ENCODE assay signal across 14 cellular contexts in genomic region chr3:152280539-152280938, GRCh38. TPM values are rescaled to one million over a fixed set of nuclear protein-coding genes. Genes with fewer than 3 reads are reported as not detected.
A peak's percentile ranks its signal among the peaks of the same experiment; 100 is the strongest.
DNase-seq lines count a peak whose midpoint lies in the region; ATAC-seq and TF ChIP-seq lines count a peak whose summit lies in the region.
"Had no signal": no experiment of that assay in that cellular context is flagged by ENCODE, and none has a peak within 500 bp of the region (broad histone marks: within the 10 kb centered on the region; RNA-seq: fewer than 3 reads in every experiment).

No MANE protein-coding gene starts in this region.

- no peak for DNase-seq in right atrium auricular region (ENCODE audit: low spot score)
- DNase-seq in Right ventricle myocardium inferior (ENCODE audit: missing footprints) = no peak
- DNase-seq in activated CD4-positive, alpha-beta memory T cell treated with anti-CD3 and anti-CD28 coated beads, Interleukin-2, amount 10 ng/mL, durations not matched to agents 7 days and 5 days = no peak
- DNase-seq in memory B cell (ENCODE audit: low spot score in 2 of 2) = no peak
- DNase-seq in germinal center (ENCODE audit: low spot score) = no peak
- no peak for DNase-seq in stimulated activated CD8-positive, alpha-beta memory T cell treated with anti-CD3 and anti-CD28 coated beads, Interleukin-4, amount 100 ng/mL, for 48 hours
- DNase-seq in A172 (ENCODE audit: low spot score) = no peak
- DNase-seq in stimulated activated naive CD4-positive, alpha-beta T cell treated with Interleukin-2 at 50 U/mL for 16 hours (lab: John Stamatoyannopoulos, UW) = no peak
- DNase-seq: BE2C, colonic mucosa, foreskin melanocyte, NCI-H2029, SJCRH30 had no signal

- H3K27me3 Mint-ChIP-seq in activated CD4-positive, alpha-beta memory T cell treated with anti-CD3 and anti-CD28 coated beads, Interleukin-2, amount 10 ng/mL, durations not matched to agents 7 days and 5 days = no peaks in the 10 kb centered on the region
- H3K27me3 Mint-ChIP-seq in memory B cell = no peaks in the 10 kb centered on the region

- no peaks in the 10 kb centered on the region for H3K9me3 ChIP-seq in right atrium auricular region
- H3K9me3 ChIP-seq: BE2C, colonic mucosa, SJCRH30 had no signal

- no peak overlapping the region for H3K4me3 ChIP-seq in right atrium auricular region
- H3K4me3 ChIP-seq: colonic mucosa, SJCRH30 had no signal

- peak overlapping the region; percentile 37 for H3K27ac Mint-ChIP-seq in activated CD4-positive, alpha-beta memory T cell treated with anti-CD3 and anti-CD28 coated beads, Interleukin-2, amount 10 ng/mL, durations not matched to agents 7 days and 5 days
- peak overlapping the region; percentile 21 for H3K27ac Mint-ChIP-seq in memory B cell
- H3K27ac Mint-ChIP-seq: WTC11 had no signal

- CTCF ChIA-PET in activated CD4-positive, alpha-beta memory T cell treated with anti-CD3 and anti-CD28 coated beads, Interleukin-2, amount 10 ng/mL, durations not matched to agents 7 days and 5 days (lab: Charles Lee) = interaction anchor here (1.0 to 1.8 kb wide), 3 partner anchors 71 to 209 kb away, joined by 3 to 5 read pairs (median 3); no protein-coding TSS in a partner anchor

- TF ChIP-seq CTCF in right atrium auricular region (IDR thresholded peaks at IDR 0.05) = no peak

- intact Hi-C loops in Right ventricle myocardium inferior (cut with DNase I) = no loop called here

- peak overlapping the region; percentile 33 for H3K4me3 Mint-ChIP-seq in activated CD4-positive, alpha-beta memory T cell treated with anti-CD3 and anti-CD28 coated beads, Interleukin-2, amount 10 ng/mL, durations not matched to agents 7 days and 5 days
- H3K4me3 Mint-ChIP-seq in memory B cell = peak overlapping the region; percentile 49
- H3K4me3 Mint-ChIP-seq: WTC11 had no signal

- H3K36me3 ChIP-seq in right atrium auricular region = no peaks in the 10 kb centered on the region
- H3K36me3 ChIP-seq: BE2C, colonic mucosa, SJCRH30 had no signal

- H3K4me1 Mint-ChIP-seq in activated CD4-positive, alpha-beta memory T cell treated with anti-CD3 and anti-CD28 coated beads, Interleukin-2, amount 10 ng/mL, durations not matched to agents 7 days and 5 days = peaks cover 79% of the 10 kb centered on the region
- peaks cover 55% of the 10 kb centered on the region for H3K4me1 Mint-ChIP-seq in memory B cell

- H3K9me3 Mint-ChIP-seq in activated CD4-positive, alpha-beta memory T cell treated with anti-CD3 and anti-CD28 coated beads, Interleukin-2, amount 10 ng/mL, durations not matched to agents 7 days and 5 days = no peaks in the 10 kb centered on the region
- no peaks in the 10 kb centered on the region for H3K9me3 Mint-ChIP-seq in memory B cell
- H3K9me3 Mint-ChIP-seq: WTC11 had no signal

- POLR2A ChIA-PET in activated CD4-positive, alpha-beta memory T cell treated with anti-CD3 and anti-CD28 coated beads, Interleukin-2, amount 10 ng/mL, durations not matched to agents 7 days and 5 days (lab: Charles Lee) = interaction anchor here (0.6 to 10.5 kb wide), 13 partner anchors 9 to 97 kb away, joined by 3 to 179 read pairs (median 6); partner anchors contain the start of gene MBNL1

- H3K27ac ChIP-seq in right atrium auricular region = peak overlapping the region; percentile 58 to 66
- H3K27ac ChIP-seq: colonic mucosa, SJCRH30 had no signal

- H3K36me3 Mint-ChIP-seq in activated CD4-positive, alpha-beta memory T cell treated with anti-CD3 and anti-CD28 coated beads, Interleukin-2, amount 10 ng/mL, durations not matched to agents 7 days and 5 days (ENCODE audit: low read depth) = peaks cover 25% of the 10 kb centered on the region
- peaks cover 8% of the 10 kb centered on the region for H3K36me3 Mint-ChIP-seq in memory B cell
- H3K36me3 Mint-ChIP-seq: WTC11 had no signal

- H3K4me1 ChIP-seq in right atrium auricular region = peaks cover 0 to 98% of the 10 kb centered on the region in 2 donors

- no peak for ATAC-seq in Right ventricle myocardium inferior
- no peak for ATAC-seq in memory B cell (ENCODE audit: low read depth)
- ATAC-seq: WTC11 had no signal

- H3K27me3 ChIP-seq in right atrium auricular region = no peaks in the 10 kb centered on the region
- H3K27me3 ChIP-seq: BE2C, colonic mucosa, SJCRH30 had no signal

RNA-seq across cellular contexts. Expression of gene MBNL1, which starts 11.8 kb away (rescaled TPM):
- 100 to 1,000 TPM; 199 to 327 TPM for total RNA-seq in right atrium auricular region
- 180 TPM for total RNA-seq in Right ventricle myocardium inferior
- 100 to 1,000 TPM; 289 to 305 TPM for total RNA-seq in activated CD4-positive, alpha-beta memory T cell treated with anti-CD3 and anti-CD28 coated beads, Interleukin-2, amount 10 ng/mL, durations not matched to agents 7 days and 5 days
- total RNA-seq in A172 (2014; rRNA removed; shearing (Covaris generic)) = 137 and 161 TPM in 2 replicates
